ENCODE assay signal across 12 cellular contexts in genomic region chr14:38078393-38078792, GRCh38.
DNase-seq lines count a peak whose midpoint lies in the region; ATAC-seq and FAIRE-seq lines count a peak whose summit lies in the region.
"Had no signal": no experiment of that assay in that cellular context is flagged by ENCODE, and none has a peak within 500 bp of the region (broad histone marks: within the 10 kb centered on the region; RNA-seq: fewer than 3 reads in every experiment).

No MANE protein-coding gene starts in this region.

- ATAC-seq in HG03066 (IDR thresholded peaks at IDR 0.05; ENCODE audit: low read depth, unreplicated experiment): peak; percentile 36
- ATAC-seq in GM19467 (IDR thresholded peaks at IDR 0.05; ENCODE audit: unreplicated experiment): no peak
- ATAC-seq in HG02840 (IDR thresholded peaks at IDR 0.05; ENCODE audit: low FRiP score, unreplicated experiment): no peak

- peak; percentile 44 for DNase-seq in DMS53 (lab: John Stamatoyannopoulos, UW)
- DNase-seq in T-helper 9 cell: peak; percentile 55
- peak; percentile 76 for DNase-seq in kidney tubule cell (ENCODE audit: low spot score)
- DNase-seq in HTR-8/SVneo (ENCODE audit: insufficient read length, low spot score): no peak
- no peak for DNase-seq in DMS 273 (lab: John Stamatoyannopoulos, UW; ENCODE audit: unreplicated experiment)
- DNase-seq: H7, KBM-7, kidney had no signal

- no peak for FAIRE-seq in HTR-8/SVneo (lab: Jason Lieb, UNC)
- FAIRE-seq: kidney, TTC549 had no signal

Comparison
In these comparisons a context has a peak if more than half of its experiments do, and no peak if none do; other contexts are left out.
1. DNase-seq: peak in DMS53 (single experiment), T-helper 9 cell (single experiment) and kidney tubule cell (single experiment); none in HTR-8/SVneo (single experiment) and DMS 273 (single experiment).